Comparison of ENCODE assay signal across 1 cellular context in genomic region chr17:5854871-5855554, GRCh38.
TF ChIP-seq lines count a peak whose summit lies in the region.

No MANE protein-coding gene starts in this region.

TF ChIP-seq in H1, 55 proteins besides CTCF, POLR2A, EP300 and RAD21:
- TF ChIP-seq ZNF274 (IDR thresholded peaks at IDR 0.05; ENCODE audit: borderline replicate concordance, extremely low read depth, low read length) (no peak), EZH2 (IDR thresholded peaks at IDR 0.05; ENCODE audit: low read depth, low read length, severe bottlenecking) (no peak), JUN (IDR thresholded peaks at IDR 0.05; ENCODE audit: low read depth, low read length) (no peak), FOSL1 (IDR thresholded peaks at IDR 0.05; ENCODE audit: insufficient read depth, low read depth, low read length) (no peak), SRF (IDR thresholded peaks at IDR 0.05; ENCODE audit: low read depth, low read length) (no peak), NANOG (IDR thresholded peaks at IDR 0.05; ENCODE audit: insufficient read depth, low read depth, low read length, poor library complexity, severe bottlenecking) (no peak), SUZ12 (IDR thresholded peaks at IDR 0.05; ENCODE audit: low read length) (no peak), ASH2L (IDR thresholded peaks at IDR 0.05; ENCODE audit: low read length) (no peak), YY1 (IDR thresholded peaks at IDR 0.05; ENCODE audit: low read depth, low read length) (no peak)
TF ChIP-seq in H1: peak in this region for 0.
